ENCODE assay signal across 8 cellular contexts in the genomic region with DNA sequence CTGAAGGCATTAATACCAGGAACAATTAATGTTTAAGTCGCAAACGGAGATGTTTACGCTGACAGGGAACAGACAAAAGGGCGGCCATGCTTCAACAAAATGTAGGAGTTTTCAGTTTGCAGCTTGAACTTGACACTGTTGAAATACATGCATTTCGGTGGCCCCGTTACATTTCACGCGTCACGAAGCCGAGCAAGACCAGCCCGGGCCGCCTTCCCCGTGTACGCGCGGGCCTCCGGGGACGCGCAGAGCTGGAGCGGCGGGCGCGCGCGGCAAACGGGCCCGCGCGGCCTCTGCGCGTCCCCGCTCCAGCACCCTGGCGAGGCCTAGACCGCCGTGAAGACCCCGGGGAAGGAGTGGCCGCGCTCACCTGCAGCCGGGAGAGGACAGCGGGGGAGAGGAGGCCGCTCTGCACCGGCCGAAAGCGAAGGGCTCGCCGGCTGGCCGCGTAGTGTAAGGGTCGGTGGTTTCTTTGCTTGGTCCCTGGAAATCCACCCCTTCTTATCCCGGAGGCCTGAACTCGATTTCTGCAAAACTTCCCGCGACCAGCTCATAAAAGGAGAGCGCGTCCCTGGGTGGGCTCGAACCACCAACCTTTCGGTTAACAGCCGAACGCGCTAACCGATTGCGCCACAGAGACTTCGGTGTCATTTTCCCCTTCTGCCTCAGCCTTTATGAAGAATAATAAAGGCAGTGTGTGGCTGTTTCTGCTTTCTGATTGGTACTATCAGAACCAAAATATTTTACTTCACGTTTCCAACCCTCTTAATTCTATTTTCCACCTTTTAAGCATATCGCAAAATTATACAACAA. TPM values are rescaled to one million over a fixed set of nuclear protein-coding genes. Genes with fewer than 3 reads are reported as not detected.
DNase-seq lines count a peak whose midpoint lies in the region; ATAC-seq and TF ChIP-seq lines count a peak whose summit lies in the region.

No MANE protein-coding gene starts in this region.

- H3K4me1 ChIP-seq in ovary (ENCODE audit: insufficient read depth) (no peaks in the 10 kb centered on the region), thymus (ENCODE audit: control insufficient read depth, insufficient read depth, low read length) (no peaks in the 10 kb centered on the region)

- peaks cover 4% of the 10 kb centered on the region for H3K36me3 Mint-ChIP-seq in activated naive CD8-positive, alpha-beta T cell treated with anti-CD3 and anti-CD28 coated beads for 36 hours

- H3K27ac ChIP-seq in ovary, result peak overlapping the region; percentile 86 to 97
- H3K27ac ChIP-seq in thymus (ENCODE audit: low read depth), result peak overlapping the region; percentile 91

- TF ChIP-seq CTCF in HFF-Myc (IDR thresholded peaks at IDR 0.05; ENCODE audit: low read depth, low read length, missing control alignments) (no peak), ovary (IDR thresholded peaks at IDR 0.05) (peak in 1 of 3 donors; percentile 3)

- peak overlapping the region; percentile 91 for H3K27ac Mint-ChIP-seq in activated naive CD8-positive, alpha-beta T cell treated with anti-CD3 and anti-CD28 coated beads for 36 hours

- intact Hi-C loops in Right ventricle myocardium superior (cut with DNase I), result loop anchor here (5.0 kb wide), 1 partner anchor 227 kb away; a partner anchor contains a TSS
- intact Hi-C loops in ovary (cut with DNase I), result loop anchor here in 2 of 4 donors (2.0 to 10.0 kb wide), 4 partner anchors 88 to 734 kb away; a partner anchor contains a TSS

- H3K36me3 ChIP-seq in ovary (no peaks in the 10 kb centered on the region), thymus (ENCODE audit: control insufficient read depth, insufficient read depth) (no peaks in the 10 kb centered on the region)

- peak; percentile 99 for ATAC-seq in Right ventricle myocardium superior (ENCODE audit: poor library complexity)

- peak overlapping the region; percentile 83 for H3K4me3 Mint-ChIP-seq in activated naive CD8-positive, alpha-beta T cell treated with anti-CD3 and anti-CD28 coated beads for 36 hours

- no peaks in the 10 kb centered on the region for H3K9me3 Mint-ChIP-seq in activated naive CD8-positive, alpha-beta T cell treated with anti-CD3 and anti-CD28 coated beads for 36 hours

- H3K4me1 Mint-ChIP-seq in activated naive CD8-positive, alpha-beta T cell treated with anti-CD3 and anti-CD28 coated beads for 36 hours, result peaks cover 21% of the 10 kb centered on the region

- DNase-seq in GM03348 (ENCODE audit: low spot score), result peak; percentile 94
- DNase-seq in HFF-Myc (ENCODE audit: extremely low read depth, low read depth), result peak; percentile 78
- DNase-seq in NAMALWA (ENCODE audit: low spot score), result peak; percentile 94
- peak; percentile 7 for DNase-seq in SKM-1 (lab: John Stamatoyannopoulos, UW; ENCODE audit: unreplicated experiment)
- peak; percentile 85 for DNase-seq in activated naive CD8-positive, alpha-beta T cell treated with anti-CD3 and anti-CD28 coated beads for 36 hours
- DNase-seq in Right ventricle myocardium superior, result peak; percentile 89
- peak; percentile 86 to 93 (median 92) for DNase-seq in ovary

- peaks cover 7% of the 10 kb centered on the region for H3K27me3 Mint-ChIP-seq in activated naive CD8-positive, alpha-beta T cell treated with anti-CD3 and anti-CD28 coated beads for 36 hours

- no peak for TF ChIP-seq EP300 in ovary (IDR thresholded peaks at IDR 0.05)

- 0% methylated on average over 65 of the region's 65 CpGs for WGBS in ovary, 3 donors
- under 1% methylated on average over 65 of the region's 65 CpGs for WGBS in thymus

- no peak for TF ChIP-seq POLR2A in ovary (IDR thresholded peaks at IDR 0.05)

- H3K9me3 ChIP-seq in ovary (no peaks in the 10 kb centered on the region), thymus (ENCODE audit: control insufficient read depth) (no peaks in the 10 kb centered on the region)

- peak overlapping the region; percentile 45 for H3K4me3 ChIP-seq in HFF-Myc (replicated peaks; ENCODE audit: low read depth, low read length)
- H3K4me3 ChIP-seq in ovary, result peak overlapping the region; percentile 58
- peak overlapping the region; percentile 72 for H3K4me3 ChIP-seq in thymus (ENCODE audit: low read length)

- H3K27me3 ChIP-seq in ovary (no peaks in the 10 kb centered on the region), thymus (ENCODE audit: control insufficient read depth, insufficient read depth) (no peaks in the 10 kb centered on the region)

RNA-seq across cellular contexts. Expression of a gene that starts 11.3 kb away (rescaled TPM):
- not detected for total RNA-seq in activated naive CD8-positive, alpha-beta T cell treated with anti-CD3 and anti-CD28 coated beads for 36 hours
- not detected for total RNA-seq in Right ventricle myocardium superior
- total RNA-seq in ovary, result not detected
- polyA plus RNA-seq in ovary, result not detected
- polyA plus RNA-seq in thymus, result 0.11 TPM

Comparison
In these comparisons a context has a peak if more than half of its experiments do, and no peak if none do; other contexts are left out.
1. Peak in every context shown above with its lines: DNase-seq, ATAC-seq, H3K4me3 ChIP-seq and H3K27ac ChIP-seq.
2. DNase-seq: peak in every context shown above with its lines; median percentile 94 in GM03348; 94 in NAMALWA; 92 in ovary; 89 in Right ventricle myocardium superior; 85 in activated naive CD8-positive, alpha-beta T cell treated with anti-CD3 and anti-CD28 coated beads for 36 hours; 78 in HFF-Myc; 7 in SKM-1.